In genomic region chr19:15548648-15549047, GRCh38 we compare ENCODE assay signal across 2 cellular contexts.
A peak's percentile ranks its signal among the peaks of the same experiment; 100 is the strongest.
TF ChIP-seq lines count a peak whose summit lies in the region.

No MANE protein-coding gene starts in this region.

TF ChIP-seq in HEK293, 187 proteins besides CTCF, POLR2A, EP300 and RAD21:
- no peak for TF ChIP-seq KLF7 (tag by site-specific recombination; IDR thresholded peaks at IDR 0.05; ENCODE audit: borderline replicate concordance)
- TF ChIP-seq ZNF488 (tag by site-specific recombination; IDR thresholded peaks at IDR 0.05): no peak
- peak; percentile 81 for TF ChIP-seq ZNF16 (tag by site-specific recombination; IDR thresholded peaks at IDR 0.05; ENCODE audit: low read depth)
- no peak for TF ChIP-seq SP2 (tag by site-specific recombination; IDR thresholded peaks at IDR 0.05)
- TF ChIP-seq BCL6B (tag by site-specific recombination; IDR thresholded peaks at IDR 0.05): no peak
- TF ChIP-seq ZNF501 (tag by site-specific recombination; IDR thresholded peaks at IDR 0.05): no peak

TF ChIP-seq in K562, 482 proteins besides CTCF, POLR2A, EP300 and RAD21:
- TF ChIP-seq ZFP36 (IDR thresholded peaks at IDR 0.05; ENCODE audit: low read depth, low read length, partially characterized antibody): peak; percentile 66
- no peak for TF ChIP-seq ZBTB11 (CRISPR knock-in tag; IDR thresholded peaks at IDR 0.05)
